In the genomic region with DNA sequence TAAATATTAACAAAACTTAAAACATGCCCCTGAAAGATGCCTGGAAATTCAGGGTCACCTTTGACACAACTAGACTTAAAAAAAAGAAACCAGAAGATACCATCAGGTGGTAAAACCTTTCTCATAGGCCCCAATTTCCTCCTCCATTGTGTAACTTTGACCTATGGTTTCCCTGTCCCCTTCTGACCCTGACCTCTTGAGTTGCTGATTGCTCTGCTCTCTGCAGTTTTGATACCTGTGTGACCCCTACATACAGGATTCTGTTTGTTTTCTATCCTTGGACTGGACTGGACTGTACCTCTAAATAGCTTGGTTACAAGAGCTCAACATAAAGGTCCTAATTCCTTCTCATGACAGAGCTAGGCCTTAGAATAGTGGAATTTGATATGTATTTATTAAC, we compare ENCODE assay signal across 1 cellular context.
A peak's percentile ranks its signal among the peaks of the same experiment; 100 is the strongest.
TF ChIP-seq lines count a peak whose summit lies in the region.

No MANE protein-coding gene starts in this region.

TF ChIP-seq in HepG2, 621 proteins besides CTCF, POLR2A, EP300 and RAD21 (continued from another document):
- TF ChIP-seq, protein P1, sequence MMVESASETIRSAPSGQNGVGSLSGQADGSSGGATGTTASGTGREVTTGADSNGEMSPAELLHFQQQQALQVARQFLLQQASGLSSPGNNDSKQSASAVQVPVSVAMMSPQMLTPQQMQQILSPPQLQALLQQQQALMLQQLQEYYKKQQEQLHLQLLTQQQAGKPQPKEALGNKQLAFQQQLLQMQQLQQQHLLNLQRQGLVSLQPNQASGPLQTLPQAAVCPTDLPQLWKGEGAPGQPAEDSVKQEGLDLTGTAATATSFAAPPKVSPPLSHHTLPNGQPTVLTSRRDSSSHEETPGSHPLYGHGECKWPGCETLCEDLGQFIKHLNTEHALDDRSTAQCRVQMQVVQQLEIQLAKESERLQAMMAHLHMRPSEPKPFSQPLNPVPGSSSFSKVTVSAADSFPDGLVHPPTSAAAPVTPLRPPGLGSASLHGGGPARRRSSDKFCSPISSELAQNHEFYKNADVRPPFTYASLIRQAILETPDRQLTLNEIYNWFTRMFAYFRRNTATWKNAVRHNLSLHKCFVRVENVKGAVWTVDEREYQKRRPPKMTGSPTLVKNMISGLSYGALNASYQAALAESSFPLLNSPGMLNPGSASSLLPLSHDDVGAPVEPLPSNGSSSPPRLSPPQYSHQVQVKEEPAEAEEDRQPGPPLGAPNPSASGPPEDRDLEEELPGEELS (CRISPR knock-in tag; IDR thresholded peaks at IDR 0.05), result peak; percentile 65
- no peak for TF ChIP-seq ZNF484 (CRISPR knock-in tag; IDR thresholded peaks at IDR 0.05; ENCODE audit: borderline replicate concordance, low read depth)
- TF ChIP-seq SATB2 (CRISPR knock-in tag; IDR thresholded peaks at IDR 0.05), result no peak
- TF ChIP-seq ARNT (IDR thresholded peaks at IDR 0.05), result no peak
